Comparison of ENCODE assay signal across 8 cellular contexts in the genomic region with DNA sequence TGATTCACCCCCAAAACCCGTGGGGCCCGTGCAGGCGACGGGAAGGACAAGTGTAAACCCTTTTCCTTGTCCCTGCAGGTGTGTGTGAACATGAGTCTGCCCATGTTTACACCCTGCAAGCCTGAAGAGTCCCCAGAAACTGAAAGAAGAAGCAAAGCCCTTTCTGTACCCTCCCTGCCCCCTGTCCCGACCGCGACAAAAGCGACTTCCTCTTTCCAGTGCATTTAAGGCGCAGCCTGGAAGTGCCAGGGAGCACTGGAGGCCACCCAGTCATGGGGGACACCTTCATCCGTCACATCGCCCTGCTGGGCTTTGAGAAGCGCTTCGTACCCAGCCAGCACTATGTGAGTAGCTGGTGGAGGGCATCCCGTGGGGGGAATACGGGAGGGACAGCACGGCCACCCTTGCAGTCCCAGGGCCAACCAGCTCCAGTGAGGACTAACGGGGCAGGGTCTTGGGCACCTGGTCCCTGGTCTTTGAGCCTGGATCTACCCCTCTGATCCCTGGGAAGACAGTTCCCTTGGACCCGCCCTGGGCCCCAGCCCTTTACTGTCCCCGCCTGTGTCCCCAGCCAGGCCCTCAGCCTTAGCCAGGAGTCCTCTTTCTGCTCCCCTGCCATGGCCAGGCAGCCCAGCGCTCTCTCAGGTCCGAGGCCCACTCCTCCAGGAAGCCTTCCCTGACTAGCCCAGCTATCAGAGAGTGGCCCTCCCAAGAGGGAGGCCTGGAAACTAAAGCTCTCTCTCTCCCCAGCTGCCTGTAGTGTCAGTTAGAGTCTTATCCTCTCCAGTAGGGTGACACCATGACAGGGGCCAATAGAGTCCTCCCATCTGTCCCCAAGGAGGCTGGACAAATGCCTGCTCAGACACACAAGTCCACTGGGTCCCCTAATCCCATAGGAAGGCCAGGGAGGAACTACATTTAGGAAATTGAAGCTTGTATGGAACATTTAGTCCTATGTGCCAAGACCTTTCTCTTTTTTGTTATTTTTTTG. TPM values are rescaled to one million over a fixed set of nuclear protein-coding genes. Genes with fewer than 3 reads are reported as not detected.
DNase-seq lines count a peak whose midpoint lies in the region; ATAC-seq and TF ChIP-seq lines count a peak whose summit lies in the region.
"Not testable (repeated sequence)": the region's sequence is repeated elsewhere in the genome, so short reads cannot be mapped to it uniquely, and the experiment has no call there.

A gene (plus strand): TSS at position 252 of the 991 bp plus-strand sequence. CDS start 21 bp downstream, at position 273.

- H3K79me2 ChIP-seq in Karpas-422 (ENCODE audit: low read length) = not testable (repeated sequence)

- H3K4me3 ChIP-seq in CD8-positive, alpha-beta T cell (ENCODE audit: low read depth, low read length); Karpas-422 (ENCODE audit: low read length): not testable (repeated sequence)

- not testable (repeated sequence) for H2AFZ ChIP-seq in Karpas-422 (ENCODE audit: low read length)

- H3K36me3 ChIP-seq in CD8-positive, alpha-beta T cell (ENCODE audit: insufficient read depth, low read length); Karpas-422 (ENCODE audit: insufficient read depth, low read length): not testable (repeated sequence)

- not testable (repeated sequence) for H3K27me3 Mint-ChIP-seq in CD8-positive, alpha-beta T cell (ENCODE audit: low read depth)

- not testable (repeated sequence) for H3K9ac ChIP-seq in Karpas-422 (ENCODE audit: low read length)

- TF ChIP-seq CTCF in CD8-positive, alpha-beta T cell (IDR thresholded peaks at IDR 0.05); omental fat pad (IDR thresholded peaks at IDR 0.05): not testable (repeated sequence)

- not testable (repeated sequence) for DNase-seq in CD8-positive, alpha-beta T cell; Karpas-422; left cardiac atrium; omental fat pad (ENCODE audit: low spot score)

- H3K27ac Mint-ChIP-seq in CD8-positive, alpha-beta T cell = not testable (repeated sequence)

- H3K27ac ChIP-seq in CD8-positive, alpha-beta T cell (ENCODE audit: low read depth, low read length); Karpas-422 (ENCODE audit: low read length): not testable (repeated sequence)

- not testable (repeated sequence) for H3K4me3 Mint-ChIP-seq in CD8-positive, alpha-beta T cell

- ATAC-seq in CD8-positive, alpha-beta T cell = peak; percentile 46
- peak; percentile 79 for ATAC-seq in GM19035 (IDR thresholded peaks at IDR 0.05; ENCODE audit: unreplicated experiment)
- peak; percentile 77 for ATAC-seq in GM21515 (IDR thresholded peaks at IDR 0.05; ENCODE audit: unreplicated experiment)
- peak; percentile 61 for ATAC-seq in HG02840 (IDR thresholded peaks at IDR 0.05; ENCODE audit: low FRiP score, unreplicated experiment)
- ATAC-seq in HG03139 (IDR thresholded peaks at IDR 0.05; ENCODE audit: unreplicated experiment) = peak; percentile 72
- ATAC-seq in left cardiac atrium = peak; percentile 58 to 81
- ATAC-seq in omental fat pad (ENCODE audit: low FRiP score) = peak; percentile 52

- intact Hi-C loops in CD8-positive, alpha-beta T cell (cut with DNase I, micrococcal nuclease); left cardiac atrium (cut with DNase I): not testable (repeated sequence)

- H3K9me3 Mint-ChIP-seq in CD8-positive, alpha-beta T cell = not testable (repeated sequence)

- POLR2A ChIA-PET in CD8-positive, alpha-beta T cell (lab: Charles Lee) = not testable (repeated sequence)

- not testable (repeated sequence) for H3K4me1 ChIP-seq in CD8-positive, alpha-beta T cell (ENCODE audit: insufficient read depth, low read length); Karpas-422 (ENCODE audit: low read length)

- not testable (repeated sequence) for H3K4me2 ChIP-seq in Karpas-422 (ENCODE audit: low read depth, low read length, poor library complexity, severe bottlenecking)

- H3K36me3 Mint-ChIP-seq in CD8-positive, alpha-beta T cell = not testable (repeated sequence)

- not testable (repeated sequence) for H4K20me1 ChIP-seq in Karpas-422 (ENCODE audit: insufficient read depth, low read depth, low read length)

- H3K27me3 ChIP-seq in CD8-positive, alpha-beta T cell (ENCODE audit: insufficient read depth, low read length); Karpas-422 (ENCODE audit: low read length): not testable (repeated sequence)

- CTCF ChIA-PET in CD8-positive, alpha-beta T cell (lab: Charles Lee) = not testable (repeated sequence)

- not testable (repeated sequence) for H3K9me2 ChIP-seq in Karpas-422 (replicated peaks; ENCODE audit: insufficient read depth, low read length)

- H3K4me1 Mint-ChIP-seq in CD8-positive, alpha-beta T cell (ENCODE audit: low read depth) = not testable (repeated sequence)

- not testable (repeated sequence) for H3K9me3 ChIP-seq in CD8-positive, alpha-beta T cell (ENCODE audit: low read length); Karpas-422 (ENCODE audit: low read length)

RNA-seq across cellular contexts. Expression of the gene that starts here (rescaled TPM):
- 1 to 10 TPM; 4.1 to 4.2 TPM for total RNA-seq in CD8-positive, alpha-beta T cell
- total RNA-seq in Karpas-422 (2014; rRNA removed; shearing (Covaris generic); ENCODE audit: low replicate concordance) = 218 and 368 TPM in 2 replicates
- total RNA-seq in left cardiac atrium (10 to 100 TPM in 1 of 2 donors, 1 to 10 TPM in 1; 1.9 to 10.8 TPM), omental fat pad (10 to 100 TPM in 1 of 4 donors, 1 to 10 TPM in 3; 1.6 to 55.3 (median 2.8) TPM)
